Comparison of ENCODE assay signal across 19 cellular contexts in genomic region chr5:4206127-4206526, GRCh38.
A peak's percentile ranks its signal among the peaks of the same experiment; 100 is the strongest.
DNase-seq lines count a peak whose midpoint lies in the region; ATAC-seq, FAIRE-seq and TF ChIP-seq lines count a peak whose summit lies in the region.
"Had no signal": no experiment of that assay in that cellular context is flagged by ENCODE, and none has a peak within 500 bp of the region (broad histone marks: within the 10 kb centered on the region; RNA-seq: fewer than 3 reads in every experiment).

No MANE protein-coding gene starts in this region.

- no peaks in the 10 kb centered on the region for H3K9me3 Mint-ChIP-seq in endodermal cell
- H3K9me3 Mint-ChIP-seq in nephron: no peaks in the 10 kb centered on the region
- H3K9me3 Mint-ChIP-seq in activated CD4-positive, alpha-beta T cell treated with anti-CD3 and anti-CD28 coated beads, Interleukin-2, amount 10 ng/mL, durations not matched to agents 7 days and 5 days: peaks cover 8% of the 10 kb centered on the region

- TF ChIP-seq CTCF in Loucy (conservative IDR thresholded peaks at IDR 0.05; ENCODE audit: low read length) (no peak), endodermal cell (conservative IDR thresholded peaks at IDR 0.05) (no peak), nephron (IDR thresholded peaks at IDR 0.05; ENCODE audit: unreplicated experiment in 3 of 3) (no peak), kidney (IDR thresholded peaks at IDR 0.05; ENCODE audit: borderline replicate concordance, extremely low read depth, insufficient read depth) (no peak)

- H3K4me3 Mint-ChIP-seq in endodermal cell (no peak overlapping the region), nephron (peak overlapping the region in 1 of 3 experiments; percentile 21)
- H3K4me3 Mint-ChIP-seq in activated CD4-positive, alpha-beta T cell treated with anti-CD3 and anti-CD28 coated beads, Interleukin-2, amount 10 ng/mL, durations not matched to agents 7 days and 5 days: no peak overlapping the region
- H3K4me3 Mint-ChIP-seq: CD4-positive, alpha-beta T cell had no signal

- peak overlapping the region; percentile 80 for H2AFZ ChIP-seq in Loucy (ENCODE audit: low read length)

- H3K9me2 ChIP-seq in Loucy (replicated peaks; ENCODE audit: low read depth, low read length): no peaks in the 10 kb centered on the region

- H3K36me3 Mint-ChIP-seq in endodermal cell (ENCODE audit: low read depth) (no peaks in the 10 kb centered on the region), nephron (ENCODE audit: low read depth) (no peaks in the 10 kb centered on the region)
- H3K36me3 Mint-ChIP-seq in activated CD4-positive, alpha-beta T cell treated with anti-CD3 and anti-CD28 coated beads, Interleukin-2, amount 10 ng/mL, durations not matched to agents 7 days and 5 days (ENCODE audit: low read depth): no peaks in the 10 kb centered on the region

- POLR2A ChIA-PET in activated CD4-positive, alpha-beta T cell treated with anti-CD3 and anti-CD28 coated beads, Interleukin-2, amount 10 ng/mL, durations not matched to agents 7 days and 5 days (lab: Charles Lee): no interaction called here

- H3K9ac ChIP-seq in BLaER1 treated with 17β-estradiol and CSF1 and Interleukin-3, amounts not matched to agents 10 nM and 100 nM: no peak overlapping the region
- H3K9ac ChIP-seq in Loucy (ENCODE audit: low read depth, low read length, poor library complexity, severe bottlenecking) (no peak overlapping the region), endodermal cell (ENCODE audit: extremely low read depth, low read length, poor library complexity, severe bottlenecking) (no peak overlapping the region), kidney (ENCODE audit: low read length in 2 of 2) (no peak overlapping the region)

- H3F3A ChIP-seq in Loucy (ENCODE audit: low read depth): no peaks in the 10 kb centered on the region

- FAIRE-seq in kidney (lab: Jason Lieb, UNC): no peak
- FAIRE-seq: A549, GM19239, HTR-8/SVneo, K562 had no signal

- DNase-seq in endodermal cell (no peak), kidney (no peak), SW480 (ENCODE audit: low spot score) (no peak)
- no peak for DNase-seq in activated CD4-positive, alpha-beta T cell treated with anti-CD3 and anti-CD28 coated beads, Interleukin-2, amount 10 ng/mL, durations not matched to agents 7 days and 5 days
- DNase-seq: CD4-positive, alpha-beta T cell; DMS79; GF-D8; NCI-H1105; NCI-H1694 treated with DMSO at 0.1 percent for 48 hours; NCI-H2171; SIG-M5 had no signal

- H3K36me3 ChIP-seq in BLaER1 treated with 17β-estradiol and CSF1 and Interleukin-3, amounts not matched to agents 10 nM and 100 nM: no peaks in the 10 kb centered on the region
- H3K36me3 ChIP-seq in Loucy (ENCODE audit: insufficient read depth, low read length) (no peaks in the 10 kb centered on the region), endodermal cell (ENCODE audit: control insufficient read depth, insufficient read depth, low read length) (no peaks in the 10 kb centered on the region), kidney (ENCODE audit: control insufficient read depth in 1 of 2, insufficient read depth in 2 of 2, low read length in 2 of 2) (no peaks in the 10 kb centered on the region)

- H3K79me2 ChIP-seq in Loucy (ENCODE audit: insufficient read depth, low read length): no peaks in the 10 kb centered on the region

- H3K27ac Mint-ChIP-seq in endodermal cell: peak overlapping the region; percentile 48
- peak overlapping the region; percentile 43 to 79 (median 74) for H3K27ac Mint-ChIP-seq in nephron
- no peak overlapping the region for H3K27ac Mint-ChIP-seq in activated CD4-positive, alpha-beta T cell treated with anti-CD3 and anti-CD28 coated beads, Interleukin-2, amount 10 ng/mL, durations not matched to agents 7 days and 5 days
- H3K27ac Mint-ChIP-seq: CD4-positive, alpha-beta T cell had no signal

- H3K27me3 Mint-ChIP-seq in endodermal cell (ENCODE audit: insufficient read depth) (peaks cover 27% of the 10 kb centered on the region), nephron (ENCODE audit: low read depth) (peaks cover 19% of the 10 kb centered on the region)
- H3K27me3 Mint-ChIP-seq in activated CD4-positive, alpha-beta T cell treated with anti-CD3 and anti-CD28 coated beads, Interleukin-2, amount 10 ng/mL, durations not matched to agents 7 days and 5 days: no peaks in the 10 kb centered on the region
- H3K27me3 Mint-ChIP-seq: CD4-positive, alpha-beta T cell had no signal

- ATAC-seq in HG02678 (IDR thresholded peaks at IDR 0.05; ENCODE audit: unreplicated experiment): no peak
- ATAC-seq: A549, K562 had no signal

- no peaks in the 10 kb centered on the region for H4K20me1 ChIP-seq in BLaER1 treated with 17β-estradiol and CSF1 and Interleukin-3, amounts not matched to agents 10 nM and 100 nM
- no peaks in the 10 kb centered on the region for H4K20me1 ChIP-seq in Loucy (ENCODE audit: insufficient read depth, low read length, poor library complexity, severe bottlenecking)

- no peak overlapping the region for H3K27ac ChIP-seq in BLaER1 treated with 17β-estradiol and CSF1 and Interleukin-3, amounts not matched to agents 10 nM and 100 nM
- no peak overlapping the region for H3K27ac ChIP-seq in endodermal cell (ENCODE audit: low read depth, low read length)
- H3K27ac ChIP-seq in kidney (ENCODE audit: low read depth in 2 of 2, low read length in 2 of 2): no peak overlapping the region
- H3K27ac ChIP-seq: A549 had no signal

- CTCF ChIA-PET in activated CD4-positive, alpha-beta T cell treated with anti-CD3 and anti-CD28 coated beads, Interleukin-2, amount 10 ng/mL, durations not matched to agents 7 days and 5 days (lab: Charles Lee): no interaction called here

- no peak overlapping the region for H3K4me3 ChIP-seq in BLaER1 treated with 17β-estradiol and CSF1 and Interleukin-3, amounts not matched to agents 10 nM and 100 nM
- H3K4me3 ChIP-seq in Loucy (ENCODE audit: low read length, poor library complexity, severe bottlenecking): no peak overlapping the region
- no peak overlapping the region for H3K4me3 ChIP-seq in endodermal cell (ENCODE audit: low read length)
- H3K4me3 ChIP-seq in kidney (ENCODE audit: low read length in 2 of 2): no peak overlapping the region
- H3K4me3 ChIP-seq: A549, K562 had no signal

- H3K9me3 ChIP-seq in BLaER1 treated with 17β-estradiol and CSF1 and Interleukin-3, amounts not matched to agents 10 nM and 100 nM (replicated peaks in 1 of 11): peaks cover 0 to 10% (median 0%) of the 10 kb centered on the region in 11 experiments; a peak in 7 of 22 replicates
- H3K9me3 ChIP-seq in Loucy (ENCODE audit: insufficient read depth, low read depth, low read length) (no peaks in the 10 kb centered on the region), endodermal cell (ENCODE audit: control insufficient read depth, low read length) (no peaks in the 10 kb centered on the region), kidney (ENCODE audit: control insufficient read depth in 1 of 2, low read length in 2 of 2) (no peaks in the 10 kb centered on the region)
- H3K9me3 ChIP-seq: A549 had no signal

- 83% methylated on average over 1 of the region's 1 CpG; no CpG with 5 or more reads in 1 of the 2 experiments for WGBS in endodermal cell (ENCODE audit: insufficient coverage in 1 of 2, insufficient read length in 1 of 2), 2 experiments

- peak overlapping the region in 6 of 11 experiments; percentile 26 to 33 (median 31); a peak in 6 of 22 replicates for H3K4me2 ChIP-seq in BLaER1 treated with 17β-estradiol and CSF1 and Interleukin-3, amounts not matched to agents 10 nM and 100 nM
- H3K4me2 ChIP-seq in Loucy (ENCODE audit: low read depth, low read length, poor library complexity, severe bottlenecking): peak overlapping the region; percentile 1
- H3K4me2 ChIP-seq: A549 had no signal

- H3K27me3 ChIP-seq in BLaER1 treated with 17β-estradiol and CSF1 and Interleukin-3, amounts not matched to agents 10 nM and 100 nM: no peaks in the 10 kb centered on the region
- H3K27me3 ChIP-seq in Loucy (ENCODE audit: insufficient read depth, low read length, poor library complexity, severe bottlenecking) (no peaks in the 10 kb centered on the region), endodermal cell (ENCODE audit: control insufficient read depth, insufficient read depth, low read length, poor library complexity, severe bottlenecking) (no peaks in the 10 kb centered on the region)

- intact Hi-C loops in kidney (cut with DNase I): no loop called here

- peaks cover 0 to 10% (median 5%) of the 10 kb centered on the region in 10 experiments; a peak in 5 of 20 replicates for H3K4me1 ChIP-seq in BLaER1 treated with 17β-estradiol and CSF1 and Interleukin-3, amounts not matched to agents 10 nM and 100 nM
- H3K4me1 ChIP-seq in Loucy (ENCODE audit: insufficient read depth, low read length, poor library complexity, severe bottlenecking) (peaks cover 9% of the 10 kb centered on the region), endodermal cell (ENCODE audit: control insufficient read depth, insufficient read depth, low read length) (peaks cover 3% of the 10 kb centered on the region), kidney (ENCODE audit: control insufficient read depth in 1 of 2, insufficient read depth in 1 of 2, low read depth in 1 of 2, low read length in 2 of 2) (no peaks in the 10 kb centered on the region)
- H3K4me1 ChIP-seq: A549 had no signal

- H3K4me1 Mint-ChIP-seq in endodermal cell (peaks cover 39% of the 10 kb centered on the region), nephron (peaks cover 46% of the 10 kb centered on the region)
- H3K4me1 Mint-ChIP-seq in activated CD4-positive, alpha-beta T cell treated with anti-CD3 and anti-CD28 coated beads, Interleukin-2, amount 10 ng/mL, durations not matched to agents 7 days and 5 days: no peaks in the 10 kb centered on the region
